In genomic region chr1:25711555-25712298, GRCh38 we compare ENCODE assay signal across 8 cellular contexts.
A peak's percentile ranks its signal among the peaks of the same experiment; 100 is the strongest.
DNase-seq lines count a peak whose midpoint lies in the region; ATAC-seq lines count a peak whose summit lies in the region.

No MANE protein-coding gene starts in this region.

- no peak overlapping the region for H3K4me3 ChIP-seq in stomach smooth muscle (ENCODE audit: low read length in 2 of 2)

- ATAC-seq in HG02588 (IDR thresholded peaks at IDR 0.05; ENCODE audit: unreplicated experiment) (no peak), HG03280 (IDR thresholded peaks at IDR 0.05; ENCODE audit: unreplicated experiment) (no peak)

- no peak overlapping the region for H3K9ac ChIP-seq in stomach smooth muscle (ENCODE audit: low read length in 2 of 2)

- H3K9me3 ChIP-seq in stomach smooth muscle (ENCODE audit: control insufficient read depth in 2 of 2, low read length in 2 of 2): no peaks in the 10 kb centered on the region

- H3K4me1 ChIP-seq in stomach smooth muscle (ENCODE audit: control insufficient read depth, insufficient read depth, low read length): peaks cover 13% of the 10 kb centered on the region

- DNase-seq in SKM-1 (lab: John Stamatoyannopoulos, UW; ENCODE audit: unreplicated experiment) (peak; percentile 48), medulla oblongata (ENCODE audit: extremely low spot score) (peak; percentile 41), A172 (ENCODE audit: low spot score) (no peak), NK-92 (lab: John Stamatoyannopoulos, UW; ENCODE audit: unreplicated experiment) (no peak)
- DNase-seq in activated effector memory CD4-positive, alpha-beta T cell treated with anti-CD3 and anti-CD28 coated beads, Interleukin-2, amount 50 U/mL, for 16 hours: peak; percentile 80

- peak overlapping the region; percentile 18 for H3K27ac ChIP-seq in stomach smooth muscle (ENCODE audit: low read length)

- H3K36me3 ChIP-seq in stomach smooth muscle (ENCODE audit: control insufficient read depth in 2 of 2, insufficient read depth in 2 of 2, low read length in 2 of 2): no peaks in the 10 kb centered on the region

- H3K27me3 ChIP-seq in stomach smooth muscle (ENCODE audit: control insufficient read depth in 1 of 2, insufficient read depth in 2 of 2, low read length in 2 of 2): no peaks in the 10 kb centered on the region

Comparison
In these comparisons a context has a peak if more than half of its experiments do, and no peak if none do; other contexts are left out.
1. DNase-seq: peak in SKM-1 (single experiment), activated effector memory CD4-positive, alpha-beta T cell treated with anti-CD3 and anti-CD28 coated beads, Interleukin-2, amount 50 U/mL, for 16 hours (single experiment) and medulla oblongata (single experiment); none in A172 (single experiment) and NK-92 (single experiment).